8 cellular contexts compared by ENCODE assay signal in the genomic region with DNA sequence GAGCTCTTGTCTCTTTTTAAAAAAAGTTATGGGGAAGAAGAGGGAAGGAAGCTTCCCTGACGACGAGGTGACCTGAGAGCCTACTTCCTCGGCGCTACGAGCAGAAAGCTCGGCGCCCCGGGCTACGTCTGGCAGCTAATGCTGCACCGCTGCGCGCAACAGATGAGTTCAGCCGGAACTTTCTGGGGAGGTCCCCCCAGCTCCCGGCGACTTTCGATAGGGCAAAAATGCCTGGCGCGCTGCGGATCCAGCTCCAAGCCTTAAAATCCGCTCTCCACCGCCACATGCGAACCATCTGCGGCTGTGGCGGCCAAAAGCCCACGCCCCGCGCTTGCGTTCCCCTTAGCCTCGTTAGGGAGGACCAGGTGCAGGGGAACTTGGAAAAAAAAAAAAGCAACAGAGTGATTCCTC. TPM values are rescaled to one million over a fixed set of nuclear protein-coding genes. Genes with fewer than 3 reads are reported as not detected.
DNase-seq lines count a peak whose midpoint lies in the region; ATAC-seq and TF ChIP-seq lines count a peak whose summit lies in the region.

No MANE protein-coding gene starts in this region.

- no peaks in the 10 kb centered on the region for H3K27me3 Mint-ChIP-seq in activated CD8-positive, alpha-beta T cell treated with anti-CD3 and anti-CD28 coated beads for 36 hours
- no peaks in the 10 kb centered on the region for H3K27me3 Mint-ChIP-seq in memory B cell

- intact Hi-C loops in activated CD8-positive, alpha-beta T cell treated with anti-CD3 and anti-CD28 coated beads for 36 hours (cut with micrococcal nuclease): no loop called here

- peaks cover 32% of the 10 kb centered on the region for H3K4me1 Mint-ChIP-seq in activated CD8-positive, alpha-beta T cell treated with anti-CD3 and anti-CD28 coated beads for 36 hours (ENCODE audit: low read depth)
- H3K4me1 Mint-ChIP-seq in memory B cell: peaks cover 14% of the 10 kb centered on the region

- peaks cover 24% of the 10 kb centered on the region for H3K36me3 Mint-ChIP-seq in activated CD8-positive, alpha-beta T cell treated with anti-CD3 and anti-CD28 coated beads for 36 hours (ENCODE audit: low read depth)
- H3K36me3 Mint-ChIP-seq in memory B cell: peaks cover 2% of the 10 kb centered on the region

- peak; percentile 32 for ATAC-seq in GM18498 (IDR thresholded peaks at IDR 0.05; ENCODE audit: unreplicated experiment)
- ATAC-seq in HG02798 (IDR thresholded peaks at IDR 0.05; ENCODE audit: poor library complexity, unreplicated experiment): peak; percentile 16
- ATAC-seq in activated CD8-positive, alpha-beta T cell treated with anti-CD3 and anti-CD28 coated beads for 36 hours: peak; percentile 46
- peak; percentile 45 for ATAC-seq in memory B cell (ENCODE audit: low read depth)

- no peak for TF ChIP-seq CTCF in activated CD8-positive, alpha-beta T cell treated with anti-CD3 and anti-CD28 coated beads for 36 hours (IDR thresholded peaks at IDR 0.05)

- H3K9me3 Mint-ChIP-seq in activated CD8-positive, alpha-beta T cell treated with anti-CD3 and anti-CD28 coated beads for 36 hours: no peaks in the 10 kb centered on the region
- no peaks in the 10 kb centered on the region for H3K9me3 Mint-ChIP-seq in memory B cell

- DNase-seq in NCI-H510A (lab: John Stamatoyannopoulos, UW) (peak; percentile 25), memory B cell (ENCODE audit: low spot score in 2 of 2) (peak; percentile 65 to 67), NCI-H1048 (lab: John Stamatoyannopoulos, UW) (no peak)
- DNase-seq in activated CD8-positive, alpha-beta T cell treated with anti-CD3 and anti-CD28 coated beads for 36 hours: peak; percentile 86
- peak; percentile 66 for DNase-seq in effector CD4-positive, alpha-beta T cell
- DNase-seq in stimulated activated CD8-positive, alpha-beta memory T cell treated with anti-CD3 and anti-CD28 coated beads, Interleukin-15, amount 100 ng/mL, for 4 hours (ENCODE audit: low read depth in 2 of 2): peak; percentile 34 to 41

- POLR2A ChIA-PET in activated CD8-positive, alpha-beta T cell treated with anti-CD3 and anti-CD28 coated beads for 36 hours (lab: Charles Lee): interaction anchor here (0.6 to 2.7 kb wide), 11 partner anchors 14 to 1011 kb away, joined by 3 to 13 read pairs (median 4); a partner anchor contains a TSS

- H3K27ac Mint-ChIP-seq in activated CD8-positive, alpha-beta T cell treated with anti-CD3 and anti-CD28 coated beads for 36 hours: peak overlapping the region; percentile 98
- peak overlapping the region; percentile 99 for H3K27ac Mint-ChIP-seq in memory B cell

- peak overlapping the region; percentile 95 for H3K4me3 Mint-ChIP-seq in activated CD8-positive, alpha-beta T cell treated with anti-CD3 and anti-CD28 coated beads for 36 hours
- H3K4me3 Mint-ChIP-seq in memory B cell: peak overlapping the region; percentile 96

- CTCF ChIA-PET in activated CD8-positive, alpha-beta T cell treated with anti-CD3 and anti-CD28 coated beads for 36 hours (lab: Charles Lee): interaction anchor here (0.6 to 8.1 kb wide), 12 partner anchors 12 to 404 kb away, joined by 3 to 60 read pairs (median 5); a partner anchor contains a TSS

RNA-seq across cellular contexts. Expression of a gene that starts 0.6 kb away (rescaled TPM):
- total RNA-seq in activated CD8-positive, alpha-beta T cell treated with anti-CD3 and anti-CD28 coated beads for 36 hours: 10 to 100 TPM; 72.2 to 72.3 TPM

RNA-seq across cellular contexts. Expression of a gene that starts 14.2 kb away (rescaled TPM):
- 1 to 10 TPM; 2.3 to 2.4 TPM for total RNA-seq in activated CD8-positive, alpha-beta T cell treated with anti-CD3 and anti-CD28 coated beads for 36 hours
